Comparison of ENCODE assay signal across 21 cellular contexts in the genomic region with DNA sequence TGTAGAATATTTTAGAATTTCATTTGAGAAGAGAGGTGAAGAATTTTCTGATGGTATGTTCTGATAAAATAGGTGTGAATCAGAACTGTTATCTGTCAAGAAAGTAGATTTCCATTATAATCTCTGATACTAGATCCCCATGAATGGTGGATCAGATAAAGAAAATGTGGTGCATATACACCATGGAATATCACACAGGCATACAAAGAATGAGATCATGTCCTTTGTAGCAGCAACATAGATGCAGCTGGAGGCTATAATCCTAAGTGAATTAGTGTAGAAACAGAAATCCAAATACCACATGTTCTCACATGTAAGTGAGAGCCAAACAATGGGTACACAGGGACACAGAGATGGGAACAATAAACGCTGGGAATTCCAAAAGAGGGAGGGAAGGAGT.
"Had no signal": no experiment of that assay in that cellular context is flagged by ENCODE, and none has a peak within 500 bp of the region (broad histone marks: within the 10 kb centered on the region; RNA-seq: fewer than 3 reads in every experiment).

No MANE protein-coding gene starts in this region.

- H3K4me3 ChIP-seq: SJSA1, SK-N-MC had no signal

- H3K4me1 ChIP-seq: SJSA1 had no signal

- H3K27ac ChIP-seq: HL-60, SJSA1, SK-N-MC had no signal

- DNase-seq: KBM-7, MV-4-11, NCI-H1048, NCI-H1105, NCI-H1417, NCI-H1436 treated with DMSO at 0.1 percent for 48 hours, NCI-H1694, NCI-H187 treated with DMSO at 0.1 percent for 48 hours, NCI-H2029 treated with DMSO at 0.1 percent for 48 hours, NCI-H2171 treated with DMSO at 0.1 percent for 48 hours, NCI-H345, NCI-H446 treated with DMSO at 0.1 percent for 48 hours, NCI-H524, NCI-H526 treated with DMSO at 0.1 percent for 48 hours, NCI-H774, Right ventricle myocardium superior, RPMI8226, SIG-M5 had no signal

- H3K27me3 ChIP-seq: SJSA1 had no signal

- H3K36me3 ChIP-seq: SJSA1 had no signal

- H3K9me3 ChIP-seq: SJSA1 had no signal
